16 cellular contexts compared by ENCODE assay signal in genomic region chr4:39320381-39321115, GRCh38. TPM values are rescaled to one million over a fixed set of nuclear protein-coding genes. Genes with fewer than 3 reads are reported as not detected.
A peak's percentile ranks its signal among the peaks of the same experiment; 100 is the strongest.
DNase-seq lines count a peak whose midpoint lies in the region; ATAC-seq and TF ChIP-seq lines count a peak whose summit lies in the region.
"Had no signal": no experiment of that assay in that cellular context is flagged by ENCODE, and none has a peak within 500 bp of the region (broad histone marks: within the 10 kb centered on the region; RNA-seq: fewer than 3 reads in every experiment).

No MANE protein-coding gene starts in this region.

- H3K27me3 ChIP-seq in GM23248 (replicated peaks; ENCODE audit: insufficient read depth) (no peaks in the 10 kb centered on the region), RWPE2 (ENCODE audit: insufficient read depth, poor library complexity, severe bottlenecking) (no peaks in the 10 kb centered on the region), suprapubic skin (no peaks in the 10 kb centered on the region), neural progenitor cell (no peaks in the 10 kb centered on the region)
- H3K27me3 ChIP-seq: heart right ventricle had no signal

- H3F3A ChIP-seq in GM23248 (ENCODE audit: insufficient read depth) (peaks cover 20% of the 10 kb centered on the region), neural progenitor cell (ENCODE audit: low read depth) (no peaks in the 10 kb centered on the region)

- H3K4me1 ChIP-seq in GM23248 (ENCODE audit: insufficient read depth) = peaks cover 23% of the 10 kb centered on the region
- H3K4me1 ChIP-seq in RWPE2 (ENCODE audit: insufficient read depth, poor library complexity, severe bottlenecking) = peaks cover 27% of the 10 kb centered on the region
- no peaks in the 10 kb centered on the region for H3K4me1 ChIP-seq in suprapubic skin
- no peaks in the 10 kb centered on the region for H3K4me1 ChIP-seq in neural progenitor cell
- H3K4me1 ChIP-seq: heart right ventricle, prostate gland had no signal

- no peak for TF ChIP-seq EP300 in suprapubic skin (IDR thresholded peaks at IDR 0.05)

- in situ Hi-C loops in GM23248 (cut with MboI) = no loop called here

- peaks cover 5% of the 10 kb centered on the region for H3K36me3 ChIP-seq in GM23248 (ENCODE audit: low read depth)
- peaks cover 79% of the 10 kb centered on the region for H3K36me3 ChIP-seq in RWPE2 (ENCODE audit: low read depth)
- H3K36me3 ChIP-seq in suprapubic skin = peaks cover 34% of the 10 kb centered on the region
- H3K36me3 ChIP-seq in neural progenitor cell = peaks cover 20% of the 10 kb centered on the region
- H3K36me3 ChIP-seq: prostate gland had no signal

- H3K79me2 ChIP-seq in GM23248 (ENCODE audit: insufficient read depth) (peaks cover 16% of the 10 kb centered on the region; the same call in 1 of the 2 replicates), neural progenitor cell (ENCODE audit: low read depth) (no peaks in the 10 kb centered on the region)

- no peaks in the 10 kb centered on the region; the same call in 1 of the 2 replicates for H4K20me1 ChIP-seq in GM23248 (ENCODE audit: insufficient read depth)
- no peaks in the 10 kb centered on the region for H4K20me1 ChIP-seq in neural progenitor cell (ENCODE audit: low read depth)

- no peaks in the 10 kb centered on the region for H3K9me3 Mint-ChIP-seq in neural progenitor cell
- H3K9me3 Mint-ChIP-seq: activated CD4-positive, alpha-beta memory T cell treated with anti-CD3 and anti-CD28 coated beads, Interleukin-2, amount 10 ng/mL, durations not matched to agents 7 days and 5 days; IgD-negative memory B cell had no signal

- H3K27ac Mint-ChIP-seq in neural progenitor cell = no peak overlapping the region
- H3K27ac Mint-ChIP-seq: activated CD4-positive, alpha-beta memory T cell treated with anti-CD3 and anti-CD28 coated beads, Interleukin-2, amount 10 ng/mL, durations not matched to agents 7 days and 5 days; IgD-negative memory B cell had no signal

- no peaks in the 10 kb centered on the region for H3K9me2 ChIP-seq in GM23248 (ENCODE audit: insufficient read depth)

- peaks cover 15% of the 10 kb centered on the region for H3K36me3 Mint-ChIP-seq in neural progenitor cell

- H3K27ac ChIP-seq in GM23248 (peak overlapping the region; percentile 70), RWPE2 (ENCODE audit: poor library complexity, severe bottlenecking) (peak overlapping the region; percentile 93), suprapubic skin (no peak overlapping the region), neural progenitor cell (no peak overlapping the region)
- H3K27ac ChIP-seq: heart right ventricle had no signal

- no peak for TF ChIP-seq POLR2A in suprapubic skin (IDR thresholded peaks at IDR 0.05)

- H2AFZ ChIP-seq in GM23248 (no peak overlapping the region), neural progenitor cell (replicated peaks) (no peak overlapping the region)

- H3K4me2 ChIP-seq in GM23248 (ENCODE audit: unreplicated experiment) (peak overlapping the region; percentile 61), neural progenitor cell (no peak overlapping the region)

- no peak overlapping the region for H3K4me3 Mint-ChIP-seq in neural progenitor cell
- H3K4me3 Mint-ChIP-seq: activated CD4-positive, alpha-beta memory T cell treated with anti-CD3 and anti-CD28 coated beads, Interleukin-2, amount 10 ng/mL, durations not matched to agents 7 days and 5 days; CD4-positive, CD25-positive, alpha-beta regulatory T cell; IgD-negative memory B cell had no signal

- no peaks in the 10 kb centered on the region for H3K27me3 Mint-ChIP-seq in neural progenitor cell (ENCODE audit: insufficient read depth, low read depth)
- H3K27me3 Mint-ChIP-seq: activated CD4-positive, alpha-beta memory T cell treated with anti-CD3 and anti-CD28 coated beads, Interleukin-2, amount 10 ng/mL, durations not matched to agents 7 days and 5 days; CD4-positive, CD25-positive, alpha-beta regulatory T cell; IgD-negative memory B cell had no signal

- H3K9ac ChIP-seq in GM23248 (peak overlapping the region; percentile 1; the same call in 1 of the 2 replicates), neural progenitor cell (no peak overlapping the region)

- H3K4me3 ChIP-seq in GM23248 (no peak overlapping the region), RWPE2 (ENCODE audit: severe bottlenecking) (no peak overlapping the region), epithelial cell of esophagus (ENCODE audit: low read length) (no peak overlapping the region), suprapubic skin (no peak overlapping the region), neural progenitor cell (no peak overlapping the region)
- H3K4me3 ChIP-seq: heart right ventricle, prostate gland had no signal

- DNase-seq in GM23248 (peak; percentile 55), RWPE2 (ENCODE audit: low spot score) (no peak), epithelial cell of esophagus (ENCODE audit: low read depth) (peak; percentile 43), non-pigmented ciliary epithelial cell (ENCODE audit: low read depth) (peak; percentile 22), suprapubic skin (ENCODE audit: low spot score in 2 of 2) (no peak), SIG-M5 (lab: John Stamatoyannopoulos, UW) (no peak), neural progenitor cell (ENCODE audit: low spot score) (no peak)
- DNase-seq: activated CD4-positive, alpha-beta memory T cell treated with anti-CD3 and anti-CD28 coated beads, Interleukin-2, amount 10 ng/mL, durations not matched to agents 7 days and 5 days; activated gamma-delta T cell treated with Interleukin-2 at 50 U/mL for 16 hours; CD4-positive, CD25-positive, alpha-beta regulatory T cell; heart right ventricle; NCI-H1092; NK-92 treated with Interleukin-12 subunit alpha and Interleukin-12 subunit beta, amount 100 ng/mL, for 24 hours had no signal

- H3K9me3 ChIP-seq in GM23248 (ENCODE audit: low read depth) (no peaks in the 10 kb centered on the region), RWPE2 (ENCODE audit: severe bottlenecking) (no peaks in the 10 kb centered on the region), suprapubic skin (no peaks in the 10 kb centered on the region), neural progenitor cell (ENCODE audit: low read depth) (no peaks in the 10 kb centered on the region)
- H3K9me3 ChIP-seq: heart right ventricle, prostate gland had no signal

- no peaks in the 10 kb centered on the region for H3K4me1 Mint-ChIP-seq in neural progenitor cell
- H3K4me1 Mint-ChIP-seq: IgD-negative memory B cell had no signal

- ATAC-seq in RWPE2 (ENCODE audit: low read depth) (no peak), GM19395 (IDR thresholded peaks at IDR 0.05; ENCODE audit: unreplicated experiment) (no peak)
- ATAC-seq: heart right ventricle had no signal

- TF ChIP-seq CTCF in RWPE2 (IDR thresholded peaks at IDR 0.05; ENCODE audit: poor library complexity, severe bottlenecking) (no peak), epithelial cell of esophagus (IDR thresholded peaks at IDR 0.05; ENCODE audit: insufficient read depth, low read depth, low read length, missing control alignments) (no peak), suprapubic skin (IDR thresholded peaks at IDR 0.05) (no peak), neural progenitor cell (IDR thresholded peaks at IDR 0.05) (no peak)

RNA-seq across cellular contexts. Expression of gene RFC1, which starts 45.6 kb away (rescaled TPM):
- 35.3 and 46.3 TPM in 2 replicates for total RNA-seq in GM23248 (2014; rRNA removed; shearing (Covaris generic))
- 35.3 and 39.5 TPM in 2 replicates for polyA plus RNA-seq in GM23248 (2016; fragmentation: Nextera tagmentation; extraction: Ambion mirVana)
- total RNA-seq in suprapubic skin = 10 to 100 TPM; 24.9 to 40.1 (median 27.0) TPM
- total RNA-seq in neural progenitor cell (ENCODE audit: low replicate concordance) = 67.0 and 123 TPM in 2 replicates

Comparison
In these comparisons a context has a peak if more than half of its experiments do, and no peak if none do; other contexts are left out.
1. DNase-seq: peak in GM23248 (single experiment), epithelial cell of esophagus (single experiment) and non-pigmented ciliary epithelial cell (single experiment); none in RWPE2 (single experiment), suprapubic skin (0 of 2), SIG-M5 (single experiment) and neural progenitor cell (single experiment).
2. H3K27ac ChIP-seq: peak in GM23248 (single experiment) and RWPE2 (single experiment); none in suprapubic skin (single experiment) and neural progenitor cell (single experiment).